13 cellular contexts compared by ENCODE assay signal in genomic region chr5:33583332-33583731, GRCh38.
DNase-seq lines count a peak whose midpoint lies in the region; ATAC-seq and TF ChIP-seq lines count a peak whose summit lies in the region.
"Had no signal": no experiment of that assay in that cellular context is flagged by ENCODE, and none has a peak within 500 bp of the region (broad histone marks: within the 10 kb centered on the region; RNA-seq: fewer than 3 reads in every experiment).

No MANE protein-coding gene starts in this region.

- no peaks in the 10 kb centered on the region for H3K79me2 ChIP-seq in SK-N-SH (ENCODE audit: insufficient read depth)

- TF ChIP-seq EP300 in SK-N-SH (IDR thresholded peaks at IDR 0.05; ENCODE audit: borderline replicate concordance in 1 of 2, low read depth in 1 of 2, low read length in 1 of 2) (no peak), esophagus muscularis mucosa (IDR thresholded peaks at IDR 0.05) (no peak)

- H2AFZ ChIP-seq in SK-N-SH (ENCODE audit: low read depth), result peak overlapping the region; percentile 31; the same call in 1 of the 2 replicates

- TF ChIP-seq CTCF in SK-N-SH (IDR thresholded peaks at IDR 0.05) (no peak), esophagus muscularis mucosa (IDR thresholded peaks at IDR 0.05) (no peak)

- H3K9ac ChIP-seq in SK-N-SH, result no peak overlapping the region

- H4K20me1 ChIP-seq in SK-N-SH (ENCODE audit: insufficient read depth), result no peaks in the 10 kb centered on the region

- no peaks in the 10 kb centered on the region for H3K9me3 ChIP-seq in SK-N-SH
- no peaks in the 10 kb centered on the region for H3K9me3 ChIP-seq in esophagus muscularis mucosa
- H3K9me3 ChIP-seq in MG63, result no peaks in the 10 kb centered on the region
- H3K9me3 ChIP-seq: HAP-1 had no signal

- TF ChIP-seq RAD21 in SK-N-SH (IDR thresholded peaks at IDR 0.05; ENCODE audit: low read length), result no peak

- H3K4me3 ChIP-seq in SK-N-SH (ENCODE audit: low read depth in 2 of 2, low read length in 1 of 2) (no peak overlapping the region), esophagus muscularis mucosa (no peak overlapping the region), MG63 (no peak overlapping the region)
- H3K4me3 ChIP-seq: HAP-1 had no signal

- POLR2A ChIA-PET in SK-N-SH (lab: Yijun Ruan, JAX), result no interaction called here

- no peaks in the 10 kb centered on the region for H3K9me2 ChIP-seq in SK-N-SH

- H3K4me1 ChIP-seq in SK-N-SH (ENCODE audit: control insufficient read depth in 1 of 2, insufficient read depth in 2 of 2, low read depth in 1 of 2, low read length in 1 of 2), result no peaks in the 10 kb centered on the region
- no peaks in the 10 kb centered on the region for H3K4me1 ChIP-seq in esophagus muscularis mucosa
- H3K4me1 ChIP-seq: HAP-1 had no signal

- H3K4me2 ChIP-seq in SK-N-SH, result no peak overlapping the region

- no peak for TF ChIP-seq POLR2A in esophagus muscularis mucosa (IDR thresholded peaks at IDR 0.05; ENCODE audit: low read depth)

- H3K27me3 ChIP-seq in SK-N-SH (ENCODE audit: insufficient read depth), result no peaks in the 10 kb centered on the region; the same call in 1 of the 2 replicates
- no peaks in the 10 kb centered on the region for H3K27me3 ChIP-seq in esophagus muscularis mucosa
- H3K27me3 ChIP-seq in MG63, result no peaks in the 10 kb centered on the region

- ATAC-seq in SK-N-SH treated with all-trans-retinoic acid at 6 μM for 48 hours (no peak), GM21526 (IDR thresholded peaks at IDR 0.05; ENCODE audit: low FRiP score, unreplicated experiment) (no peak)

- no peaks in the 10 kb centered on the region for H3K36me3 ChIP-seq in SK-N-SH (replicated peaks in 1 of 2; ENCODE audit: control insufficient read depth in 1 of 2, insufficient read depth in 2 of 2, low read length in 1 of 2)
- H3K36me3 ChIP-seq in esophagus muscularis mucosa, result peaks cover 0 to 2% (median under 1%) of the 10 kb centered on the region in 4 donors
- no peaks in the 10 kb centered on the region for H3K36me3 ChIP-seq in MG63
- H3K36me3 ChIP-seq: HAP-1 had no signal

- no peak overlapping the region for H3K27ac ChIP-seq in SK-N-SH (ENCODE audit: low read depth in 2 of 2, low read length in 1 of 2)
- no peak overlapping the region for H3K27ac ChIP-seq in esophagus muscularis mucosa (replicated peaks in 1 of 4)

- intact Hi-C loops in esophagus muscularis mucosa (cut with DNase I), result no loop called here

- CTCF ChIA-PET in SK-N-SH (lab: Yijun Ruan, JAX), result no interaction called here

- no peaks in the 10 kb centered on the region for H3F3A ChIP-seq in SK-N-SH (replicated peaks; ENCODE audit: insufficient read depth)

- no peak for DNase-seq in SK-N-SH
- peak; percentile 32 for DNase-seq in OCI-M1 (lab: John Stamatoyannopoulos, UW)
- DNase-seq in esophagus muscularis mucosa (ENCODE audit: extremely low spot score), result peak; percentile 34
- no peak for DNase-seq in DMS114 treated with DMSO at 0.1 percent for 48 hours (lab: John Stamatoyannopoulos, UW; ENCODE audit: unreplicated experiment)
- DNase-seq in MG63, result no peak
- DNase-seq: C1 segment of cervical spinal cord; CD4-positive, alpha-beta T cell; DMS153; DMS79 treated with DMSO at 0.1 percent for 48 hours; EL had no signal

- 24% methylated on average over 6 of the region's 6 CpGs for WGBS in SK-N-SH (ENCODE audit: low lambda C conversion rate)
- 76% methylated on average over 6 of the region's 6 CpGs for WGBS in esophagus muscularis mucosa

TF ChIP-seq in SK-N-SH, 30 proteins besides CTCF, POLR2A, EP300 and RAD21 (continues in another document):
- TF ChIP-seq TEAD4 (IDR thresholded peaks at IDR 0.05; ENCODE audit: borderline replicate concordance, insufficient read depth) (no peak), TAF1 (IDR thresholded peaks at IDR 0.05; ENCODE audit: borderline replicate concordance, low read depth, low read length) (no peak), IRF3 (IDR thresholded peaks at IDR 0.05; ENCODE audit: low read depth, low read length) (no peak), FOXJ3 (CRISPR knock-in tag; IDR thresholded peaks at IDR 0.05) (no peak), RCOR1 (IDR thresholded peaks at IDR 0.05; ENCODE audit: low read length) (no peak), REST (IDR thresholded peaks at IDR 0.05; ENCODE audit: low read depth, low read length) (no peak)

TF ChIP-seq in SK-N-SH treated with all-trans-retinoic acid at 6 μM for 48 hours, 23 proteins besides CTCF, POLR2A, EP300 and RAD21:
- TF ChIP-seq GLIS3 (CRISPR knock-in tag; IDR thresholded peaks at IDR 0.05), result no peak
- no peak for TF ChIP-seq POU6F1 (CRISPR knock-in tag; IDR thresholded peaks at IDR 0.05; ENCODE audit: borderline replicate concordance, low read depth)
- TF ChIP-seq ESRRG (CRISPR knock-in tag; IDR thresholded peaks at IDR 0.05), result no peak
- TF ChIP-seq TOX (CRISPR knock-in tag; IDR thresholded peaks at IDR 0.05; ENCODE audit: borderline replicate concordance), result no peak
- no peak for TF ChIP-seq BACH2 (CRISPR knock-in tag; IDR thresholded peaks at IDR 0.05; ENCODE audit: borderline replicate concordance)
- TF ChIP-seq ZFP3 (CRISPR knock-in tag; IDR thresholded peaks at IDR 0.05), result no peak
- TF ChIP-seq CREB5 (CRISPR knock-in tag; IDR thresholded peaks at IDR 0.05; ENCODE audit: low read depth), result no peak

Comparison
In these comparisons a context has a peak if more than half of its experiments do, and no peak if none do; other contexts are left out.
1. DNase-seq: peak in OCI-M1 (single experiment) and esophagus muscularis mucosa (single experiment); none in SK-N-SH (single experiment), DMS114 treated with DMSO at 0.1 percent for 48 hours (single experiment) and MG63 (single experiment).